Comparison of ENCODE assay signal across 20 cellular contexts in genomic region chr1:66176828-66177227, GRCh38.
A peak's percentile ranks its signal among the peaks of the same experiment; 100 is the strongest.
DNase-seq lines count a peak whose midpoint lies in the region; ATAC-seq and TF ChIP-seq lines count a peak whose summit lies in the region.
"Had no signal": no experiment of that assay in that cellular context is flagged by ENCODE, and none has a peak within 500 bp of the region (broad histone marks: within the 10 kb centered on the region; RNA-seq: fewer than 3 reads in every experiment).

No MANE protein-coding gene starts in this region.

- H3K79me2 ChIP-seq in OCI-LY1 (ENCODE audit: insufficient read depth, low read length) = no peaks in the 10 kb centered on the region

- H3K4me2 ChIP-seq in OCI-LY1 (ENCODE audit: low read length) = no peak overlapping the region

- H3K9me3 ChIP-seq in OCI-LY1 (ENCODE audit: low read length) = no peaks in the 10 kb centered on the region

- H3K27me3 Mint-ChIP-seq in activated CD4-positive, alpha-beta T cell treated with anti-CD3 and anti-CD28 coated beads, Interleukin-2, amount 10 ng/mL, durations not matched to agents 24 days and 14 days = peaks cover 6% of the 10 kb centered on the region

- intact Hi-C loops in activated CD4-positive, alpha-beta T cell treated with anti-CD3 and anti-CD28 coated beads, Interleukin-2, amount 10 ng/mL, durations not matched to agents 24 days and 14 days (cut with micrococcal nuclease) = no loop called here
- intact Hi-C loops in dorsolateral prefrontal cortex (cut with DNase I) = no loop called here

- no peak overlapping the region for H3K4me3 Mint-ChIP-seq in activated CD4-positive, alpha-beta T cell treated with anti-CD3 and anti-CD28 coated beads, Interleukin-2, amount 10 ng/mL, durations not matched to agents 24 days and 14 days
- H3K4me3 Mint-ChIP-seq: CD8-positive, alpha-beta memory T cell; T-helper 17 cell had no signal

- no peak overlapping the region for H3K27ac Mint-ChIP-seq in activated CD4-positive, alpha-beta T cell treated with anti-CD3 and anti-CD28 coated beads, Interleukin-2, amount 10 ng/mL, durations not matched to agents 24 days and 14 days
- H3K27ac Mint-ChIP-seq: T-helper 17 cell had no signal

- TF ChIP-seq CTCF in OCI-LY1 (IDR thresholded peaks at IDR 0.05; ENCODE audit: low read length) = no peak
- no peak for TF ChIP-seq CTCF in dorsolateral prefrontal cortex (IDR thresholded peaks at IDR 0.05 in 54 of 56, conservative IDR thresholded peaks at IDR 0.05 in 2 of 56; ENCODE audit: low read depth in 1 of 56, partially characterized antibody in 56 of 56)

- peak; percentile 52 for DNase-seq in activated CD4-positive, alpha-beta T cell treated with anti-CD3 and anti-CD28 coated beads, Interleukin-2, amount 10 ng/mL, durations not matched to agents 24 days and 14 days
- DNase-seq in activated CD4-positive, alpha-beta T cell treated with anti-CD3 and anti-CD28 coated beads, Interleukin-2, amount 50 U/mL, for 4 hours = no peak
- no peak for DNase-seq in dorsolateral prefrontal cortex
- no peak for DNase-seq in dedifferentiated amniotic fluid mesenchymal stem cell (ENCODE audit: extremely low spot score)
- DNase-seq: ACHN; C1 segment of cervical spinal cord; CD8-positive, alpha-beta memory T cell; DMS79 treated with DMSO at 0.1 percent for 48 hours; KG1; NCI-H1417 treated with DMSO at 0.1 percent for 48 hours; NCI-H187 treated with DMSO at 0.1 percent for 48 hours; NCI-H345; NCI-H69; PC-3; RPMI8226; T-helper 17 cell had no signal

- H3K27me3 ChIP-seq in OCI-LY1 (ENCODE audit: insufficient read depth, low read length) = no peaks in the 10 kb centered on the region
- no peaks in the 10 kb centered on the region for H3K27me3 ChIP-seq in dorsolateral prefrontal cortex

- peaks cover 4% of the 10 kb centered on the region for H3K9me3 Mint-ChIP-seq in activated CD4-positive, alpha-beta T cell treated with anti-CD3 and anti-CD28 coated beads, Interleukin-2, amount 10 ng/mL, durations not matched to agents 24 days and 14 days
- H3K9me3 Mint-ChIP-seq: CD8-positive, alpha-beta memory T cell had no signal

- H3K36me3 Mint-ChIP-seq in activated CD4-positive, alpha-beta T cell treated with anti-CD3 and anti-CD28 coated beads, Interleukin-2, amount 10 ng/mL, durations not matched to agents 24 days and 14 days (ENCODE audit: low read depth) = no peaks in the 10 kb centered on the region
- H3K36me3 Mint-ChIP-seq: CD8-positive, alpha-beta memory T cell had no signal

- ATAC-seq in HG03432 (IDR thresholded peaks at IDR 0.05; ENCODE audit: unreplicated experiment) = no peak
- ATAC-seq in GM21360 (IDR thresholded peaks at IDR 0.05; ENCODE audit: unreplicated experiment) = no peak
- ATAC-seq in HG03571 (IDR thresholded peaks at IDR 0.05; ENCODE audit: unreplicated experiment) = no peak
- ATAC-seq: PC-3, T-helper 17 cell had no signal

- H3K4me1 ChIP-seq in OCI-LY1 (ENCODE audit: insufficient read depth, low read length, severe bottlenecking) = peaks cover 65% of the 10 kb centered on the region

- no peak overlapping the region for H2AFZ ChIP-seq in OCI-LY1 (ENCODE audit: low read length)

- no peaks in the 10 kb centered on the region for H3K36me3 ChIP-seq in OCI-LY1 (ENCODE audit: insufficient read depth, low read length)

- no peaks in the 10 kb centered on the region for H3K9me2 ChIP-seq in OCI-LY1 (ENCODE audit: low read depth, low read length)

- H3K4me1 Mint-ChIP-seq in activated CD4-positive, alpha-beta T cell treated with anti-CD3 and anti-CD28 coated beads, Interleukin-2, amount 10 ng/mL, durations not matched to agents 24 days and 14 days = peaks cover 20% of the 10 kb centered on the region

- no peaks in the 10 kb centered on the region for H4K20me1 ChIP-seq in OCI-LY1 (ENCODE audit: insufficient read depth, low read length)

- no peaks in the 10 kb centered on the region for H3F3A ChIP-seq in OCI-LY1 (ENCODE audit: insufficient read depth, low read length)

- no peak overlapping the region for H3K9ac ChIP-seq in OCI-LY1 (ENCODE audit: low read length)

- H3K27ac ChIP-seq in OCI-LY1 (ENCODE audit: low read depth, low read length, poor library complexity, severe bottlenecking) (peak overlapping the region; percentile 76), dorsolateral prefrontal cortex (peak overlapping the region in 42 of 59 donors; percentile 1 to 86 (median 55))

- H3K4me3 ChIP-seq in OCI-LY1 (ENCODE audit: low read depth, low read length, poor library complexity, severe bottlenecking) (no peak overlapping the region), dorsolateral prefrontal cortex (no peak overlapping the region)
